ENCODE assay signal across 11 cellular contexts in genomic region chr15:75200391-75200764, GRCh38. TPM values are rescaled to one million over a fixed set of nuclear protein-coding genes. Genes with fewer than 3 reads are reported as not detected.
DNase-seq lines count a peak whose midpoint lies in the region; ATAC-seq and TF ChIP-seq lines count a peak whose summit lies in the region.
"Had no signal": no experiment of that assay in that cellular context is flagged by ENCODE, and none has a peak within 500 bp of the region (broad histone marks: within the 10 kb centered on the region; RNA-seq: fewer than 3 reads in every experiment).

No MANE protein-coding gene starts in this region.

- DNase-seq in GM23338 (ENCODE audit: low spot score): no peak
- no peak for DNase-seq in activated naive CD8-positive, alpha-beta T cell treated with anti-CD3 and anti-CD28 coated beads, Interleukin-2, amount 10 ng/mL, durations not matched to agents 7 days and 5 days
- no peak for DNase-seq in memory B cell (ENCODE audit: low spot score in 2 of 2)
- DNase-seq in hippocampal formation (lab: John Stamatoyannopoulos, UW): no peak
- DNase-seq in OCI-M1 (lab: John Stamatoyannopoulos, UW): no peak
- DNase-seq in uterus: no peak
- no peak for DNase-seq in central memory CD4-positive, alpha-beta T cell
- DNase-seq: NCI-H1694 treated with DMSO at 0.1 percent for 48 hours had no signal

- no peak for TF ChIP-seq CTCF in GM23338 (conservative IDR thresholded peaks at IDR 0.05; ENCODE audit: low read depth in 2 of 2)
- no peak for TF ChIP-seq CTCF in uterus (IDR thresholded peaks at IDR 0.05)

- peak overlapping the region; percentile 63; the same call in 1 of the 2 replicates for H2AFZ ChIP-seq in GM23338

- ATAC-seq in GM23338 (no peak), memory B cell (ENCODE audit: low read depth) (no peak)
- no peak for ATAC-seq in activated naive CD8-positive, alpha-beta T cell treated with anti-CD3 and anti-CD28 coated beads, Interleukin-2, amount 10 ng/mL, durations not matched to agents 7 days and 5 days (ENCODE audit: low read depth)

- H3F3A ChIP-seq in GM23338 (replicated peaks; ENCODE audit: low read depth): peaks cover 15% of the 10 kb centered on the region

- peaks cover 69% of the 10 kb centered on the region for H3K4me1 ChIP-seq in BLaER1
- peaks cover 53% of the 10 kb centered on the region for H3K4me1 ChIP-seq in GM23338 (ENCODE audit: insufficient read depth)
- peaks cover 9 to 12% of the 10 kb centered on the region in 2 donors for H3K4me1 ChIP-seq in uterus

- no peak for TF ChIP-seq POLR2A in uterus (IDR thresholded peaks at IDR 0.05)

- H3K36me3 ChIP-seq in BLaER1: no peaks in the 10 kb centered on the region
- H3K36me3 ChIP-seq in GM23338 (ENCODE audit: insufficient read depth): no peaks in the 10 kb centered on the region
- H3K36me3 ChIP-seq in uterus: no peaks in the 10 kb centered on the region

- intact Hi-C loops in uterus (cut with DNase I; ENCODE audit: low total_unique reads): loop anchor here (10.0 kb wide), 1 partner anchor 426 kb away; no protein-coding TSS in a partner anchor

- no peaks in the 10 kb centered on the region for H3K9me3 Mint-ChIP-seq in GM23338
- no peaks in the 10 kb centered on the region for H3K9me3 Mint-ChIP-seq in activated naive CD8-positive, alpha-beta T cell treated with anti-CD3 and anti-CD28 coated beads, Interleukin-2, amount 10 ng/mL, durations not matched to agents 7 days and 5 days
- H3K9me3 Mint-ChIP-seq in memory B cell: no peaks in the 10 kb centered on the region

- H3K27ac ChIP-seq in BLaER1 (no peak overlapping the region), GM23338 (ENCODE audit: low read depth) (peak overlapping the region; percentile 59; the same call in 1 of the 2 replicates), uterus (no peak overlapping the region)

- H3K27me3 Mint-ChIP-seq in GM23338 (ENCODE audit: insufficient read depth, low read depth, poor library complexity): peaks cover 26% of the 10 kb centered on the region
- H3K27me3 Mint-ChIP-seq in activated naive CD8-positive, alpha-beta T cell treated with anti-CD3 and anti-CD28 coated beads, Interleukin-2, amount 10 ng/mL, durations not matched to agents 7 days and 5 days: no peaks in the 10 kb centered on the region
- peaks cover 4% of the 10 kb centered on the region for H3K27me3 Mint-ChIP-seq in memory B cell

- H3K79me2 ChIP-seq in GM23338 (replicated peaks; ENCODE audit: insufficient read depth): peaks cover 31% of the 10 kb centered on the region

- peaks cover 6% of the 10 kb centered on the region; the same call in 1 of the 3 replicates for H3K36me3 Mint-ChIP-seq in GM23338 (ENCODE audit: low read depth)
- no peaks in the 10 kb centered on the region for H3K36me3 Mint-ChIP-seq in activated naive CD8-positive, alpha-beta T cell treated with anti-CD3 and anti-CD28 coated beads, Interleukin-2, amount 10 ng/mL, durations not matched to agents 7 days and 5 days
- no peaks in the 10 kb centered on the region for H3K36me3 Mint-ChIP-seq in memory B cell

- H3K4me3 ChIP-seq in BLaER1 (no peak overlapping the region), GM23338 (peak overlapping the region; percentile 93), uterus (no peak overlapping the region)

- H3K27ac Mint-ChIP-seq in GM23338 (no peak overlapping the region), memory B cell (no peak overlapping the region)
- H3K27ac Mint-ChIP-seq in activated naive CD8-positive, alpha-beta T cell treated with anti-CD3 and anti-CD28 coated beads, Interleukin-2, amount 10 ng/mL, durations not matched to agents 7 days and 5 days: peak overlapping the region; percentile 82

- peaks cover 44% of the 10 kb centered on the region for H4K20me1 ChIP-seq in BLaER1
- peaks cover 22% of the 10 kb centered on the region for H4K20me1 ChIP-seq in GM23338 (replicated peaks; ENCODE audit: insufficient read depth)

- peak overlapping the region; percentile 83 for H3K4me3 Mint-ChIP-seq in GM23338
- H3K4me3 Mint-ChIP-seq in activated naive CD8-positive, alpha-beta T cell treated with anti-CD3 and anti-CD28 coated beads, Interleukin-2, amount 10 ng/mL, durations not matched to agents 7 days and 5 days: peak overlapping the region; percentile 94
- H3K4me3 Mint-ChIP-seq in memory B cell: peak overlapping the region; percentile 29

- H3K4me1 Mint-ChIP-seq in GM23338 (peaks cover 55% of the 10 kb centered on the region), memory B cell (peaks cover 28% of the 10 kb centered on the region)
- peaks cover 45% of the 10 kb centered on the region for H3K4me1 Mint-ChIP-seq in activated naive CD8-positive, alpha-beta T cell treated with anti-CD3 and anti-CD28 coated beads, Interleukin-2, amount 10 ng/mL, durations not matched to agents 7 days and 5 days

- POLR2A ChIA-PET in activated naive CD8-positive, alpha-beta T cell treated with anti-CD3 and anti-CD28 coated beads, Interleukin-2, amount 10 ng/mL, durations not matched to agents 7 days and 5 days (lab: Charles Lee): interaction anchor here (0.5 to 4.4 kb wide), 9 partner anchors 18 to 733 kb away, joined by 3 to 44 read pairs (median 10); partner anchors contain the start of gene PPCDC

- H3K27me3 ChIP-seq in BLaER1 (no peaks in the 10 kb centered on the region; the same call in 1 of the 2 replicates), GM23338 (ENCODE audit: insufficient read depth) (no peaks in the 10 kb centered on the region), uterus (no peaks in the 10 kb centered on the region)

- H3K9me3 ChIP-seq in BLaER1 (no peaks in the 10 kb centered on the region), uterus (no peaks in the 10 kb centered on the region)
- H3K9me3 ChIP-seq: heart right ventricle had no signal

- H3K4me2 ChIP-seq in BLaER1 (peak overlapping the region; percentile 98), GM23338 (peak overlapping the region; percentile 98)

- H3K9ac ChIP-seq in BLaER1: no peak overlapping the region

- no peaks in the 10 kb centered on the region for H3K9me2 ChIP-seq in GM23338 (ENCODE audit: insufficient read depth)

TF ChIP-seq in GM23338, 12 proteins besides CTCF, POLR2A, EP300 and RAD21 (continues in another document):
- TF ChIP-seq CREB1 (CRISPR knock-in tag; IDR thresholded peaks at IDR 0.05; ENCODE audit: low read depth): no peak
- TF ChIP-seq ETS1 (IDR thresholded peaks at IDR 0.05): no peak

RNA-seq across cellular contexts. Expression of gene C15orf39, which starts 1.3 kb away (rescaled TPM):
- total RNA-seq in GM23338 (2014; rRNA removed; shearing (Covaris generic)): 48.5 and 54.1 TPM in 2 replicates
- 13.4 and 13.9 TPM in 2 replicates for polyA plus RNA-seq in GM23338 (2016; fragmentation: Nextera tagmentation; extraction: Ambion mirVana)
- total RNA-seq in activated naive CD8-positive, alpha-beta T cell treated with anti-CD3 and anti-CD28 coated beads, Interleukin-2, amount 10 ng/mL, durations not matched to agents 7 days and 5 days: 10 to 100 TPM; 45.6 to 45.9 TPM
- 10 to 100 TPM in 2 of 4 donors, 1 to 10 TPM in 2; 4.6 to 43.9 (median 14.1) TPM for total RNA-seq in uterus

RNA-seq across cellular contexts. Expression of gene GOLGA6C, which starts 57.8 kb away (rescaled TPM):
- 0.70 and 1.3 TPM in 2 replicates for total RNA-seq in GM23338 (2014; rRNA removed; shearing (Covaris generic))
- polyA plus RNA-seq in GM23338 (2016; fragmentation: Nextera tagmentation; extraction: Ambion mirVana): 0.34 TPM in 1 of 2 replicates, not detected in the other
- total RNA-seq in activated naive CD8-positive, alpha-beta T cell treated with anti-CD3 and anti-CD28 coated beads, Interleukin-2, amount 10 ng/mL, durations not matched to agents 7 days and 5 days: not detected
- total RNA-seq in uterus: not detected
- total RNA-seq: heart right ventricle, ureter had no signal
- polyA plus RNA-seq: heart right ventricle had no signal

Comparison
In these comparisons a context has a peak if more than half of its experiments do, and no peak if none do; other contexts are left out.
1. H3K4me3 Mint-ChIP-seq: peak in every context shown above with its lines; median percentile 94 in activated naive CD8-positive, alpha-beta T cell treated with anti-CD3 and anti-CD28 coated beads, Interleukin-2, amount 10 ng/mL, durations not matched to agents 7 days and 5 days; 83 in GM23338; 29 in memory B cell.